Comparison of ENCODE assay signal across 9 cellular contexts in the genomic region with DNA sequence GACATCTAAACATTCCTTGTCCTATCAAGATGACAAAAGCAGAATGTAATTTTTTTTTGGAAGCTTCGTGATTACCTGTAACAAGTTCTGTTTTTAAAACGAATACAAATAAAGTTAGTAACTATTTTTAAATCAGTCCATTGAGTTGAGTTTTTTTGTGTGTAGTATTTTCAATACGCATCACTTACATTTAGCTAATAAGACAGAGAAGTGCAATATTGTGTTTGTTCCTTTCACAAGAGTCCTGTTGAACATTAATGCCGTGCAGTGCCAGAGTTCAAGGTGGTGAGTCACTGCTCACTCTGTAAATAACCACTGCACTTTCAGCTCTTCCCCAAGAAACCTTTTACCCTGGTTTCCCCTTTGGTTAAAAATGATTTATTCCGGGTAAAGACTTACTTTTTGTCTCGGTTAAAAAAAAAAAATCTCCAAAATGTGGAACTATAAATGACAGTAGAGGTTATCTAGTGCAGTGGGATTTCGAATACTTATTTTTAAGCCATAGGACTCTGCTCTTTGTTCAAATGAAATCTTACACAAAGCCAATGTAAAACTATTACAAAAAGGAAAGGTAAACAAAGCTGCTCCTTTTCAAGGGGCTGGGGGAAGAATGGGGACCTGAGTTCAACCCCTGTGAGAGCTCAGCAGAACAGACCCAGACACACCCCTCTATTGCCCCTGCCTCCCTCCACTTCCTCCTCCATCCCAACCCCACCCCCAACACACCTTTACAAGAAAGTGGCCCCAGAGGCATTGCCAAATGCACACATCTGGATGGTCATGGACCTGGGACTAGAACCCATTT. TPM values are rescaled to one million over a fixed set of nuclear protein-coding genes. Genes with fewer than 3 reads are reported as not detected.
DNase-seq lines count a peak whose midpoint lies in the region; ATAC-seq and FAIRE-seq lines count a peak whose summit lies in the region.
"Had no signal": no experiment of that assay in that cellular context is flagged by ENCODE, and none has a peak within 500 bp of the region (broad histone marks: within the 10 kb centered on the region; RNA-seq: fewer than 3 reads in every experiment).

No MANE protein-coding gene starts in this region.

- DNase-seq in NCI-H2029 (lab: John Stamatoyannopoulos, UW) = peak; percentile 27
- no peak for DNase-seq in NCI-H2029 treated with DMSO at 0.1 percent for 48 hours (lab: John Stamatoyannopoulos, UW)
- DNase-seq in RPMI7951 (ENCODE audit: low read depth) = peak; percentile 61
- peak; percentile 32 for DNase-seq in stimulated activated CD4-positive, alpha-beta T cell treated with anti-CD3 and anti-CD28 coated beads, Interleukin-4, amount 100 ng/mL, for 1 hour
- DNase-seq in GM19238 (ENCODE audit: insufficient read length, low spot score) = no peak

- peak; percentile 23 for FAIRE-seq in endometrium (lab: Jason Lieb, UNC)

- ATAC-seq in HG02763 (IDR thresholded peaks at IDR 0.05; ENCODE audit: unreplicated experiment) (no peak), GM19324 (IDR thresholded peaks at IDR 0.05; ENCODE audit: low FRiP score, unreplicated experiment) (no peak)

RNA-seq across cellular contexts. Expression of a gene that starts 14.8 kb away (rescaled TPM):
- not detected in 2 replicates for total RNA-seq in RPMI7951 (2014; rRNA removed; shearing (Covaris generic))
- total RNA-seq: glomerular endothelial cell had no signal

RNA-seq across cellular contexts. Expression of a gene that starts 38.5 kb away (rescaled TPM):
- 19.2 and 19.6 TPM in 2 replicates for total RNA-seq in RPMI7951 (2014; rRNA removed; shearing (Covaris generic))

Comparison
In these comparisons a context has a peak if more than half of its experiments do, and no peak if none do; other contexts are left out.
1. DNase-seq: peak in NCI-H2029 (single experiment), RPMI7951 (single experiment) and stimulated activated CD4-positive, alpha-beta T cell treated with anti-CD3 and anti-CD28 coated beads, Interleukin-4, amount 100 ng/mL, for 1 hour (single experiment); none in NCI-H2029 treated with DMSO at 0.1 percent for 48 hours (single experiment) and GM19238 (single experiment).